Comparison of ENCODE assay signal across 24 cellular contexts in the genomic region with DNA sequence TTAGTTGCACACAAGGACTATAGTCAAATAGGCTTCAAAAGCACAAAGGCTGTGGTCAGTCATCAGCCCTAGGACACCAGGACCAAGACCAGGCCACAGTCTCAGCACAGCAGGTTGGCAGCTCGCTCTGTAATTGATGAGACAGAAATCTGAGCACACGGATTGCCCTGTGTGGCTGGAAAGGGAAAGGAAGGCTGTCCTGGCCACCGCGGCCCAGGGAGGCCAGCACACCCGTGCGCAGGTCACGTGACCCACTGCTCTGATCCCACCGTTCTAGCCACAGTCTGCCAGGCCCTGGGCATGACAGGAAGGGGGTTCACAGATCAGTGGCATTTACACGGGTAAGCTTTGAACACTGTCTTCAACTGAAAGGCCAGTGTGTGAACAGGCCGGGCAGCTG.
"Had no signal": no experiment of that assay in that cellular context is flagged by ENCODE, and none has a peak within 500 bp of the region (broad histone marks: within the 10 kb centered on the region; RNA-seq: fewer than 3 reads in every experiment).

No MANE protein-coding gene starts in this region.

- H3K36me3 Mint-ChIP-seq: activated CD4-positive, alpha-beta memory T cell treated with anti-CD3 and anti-CD28 coated beads for 36 hours; brain; immature natural killer cell; memory B cell had no signal

- ATAC-seq: activated naive CD8-positive, alpha-beta T cell treated with anti-CD3 and anti-CD28 coated beads, Interleukin-2, amount 50 U/mL, for 24 hours; activated T-helper 17 cell treated with anti-CD3 and anti-CD28 coated beads, Interleukin-2, amount 50 U/mL, for 72 hours; esophagus mucosa; gastroesophageal sphincter; heart right ventricle; mucosa of descending colon; naive thymus-derived CD4-positive, alpha-beta T cell had no signal

- H3K27me3 Mint-ChIP-seq: activated CD4-positive, alpha-beta memory T cell treated with anti-CD3 and anti-CD28 coated beads for 36 hours; activated naive CD4-positive, alpha-beta T cell treated with anti-CD3 and anti-CD28 coated beads, Interleukin-2, amount 10 ng/mL, durations not matched to agents 7 days and 5 days; activated naive CD8-positive, alpha-beta T cell treated with anti-CD3 and anti-CD28 coated beads, Interleukin-2, amount 50 U/mL, for 24 hours; activated T-helper 17 cell treated with anti-CD3 and anti-CD28 coated beads, Interleukin-2, amount 50 U/mL, for 72 hours; memory B cell; stimulated activated naive CD8-positive, alpha-beta T cell treated with anti-CD3 and anti-CD28 coated beads, Interleukin-15, Interleukin-2, amounts not matched to agents 100 ng/mL and 50 ng/mL, for 24 hours had no signal

- H3K27ac Mint-ChIP-seq: activated CD4-positive, alpha-beta memory T cell treated with anti-CD3 and anti-CD28 coated beads for 36 hours; activated naive CD4-positive, alpha-beta T cell treated with anti-CD3 and anti-CD28 coated beads, Interleukin-2, amount 10 ng/mL, durations not matched to agents 7 days and 5 days; activated naive CD8-positive, alpha-beta T cell treated with anti-CD3 and anti-CD28 coated beads, Interleukin-2, amount 50 U/mL, for 24 hours; activated T-helper 17 cell treated with anti-CD3 and anti-CD28 coated beads, Interleukin-2, amount 50 U/mL, for 72 hours; immature natural killer cell; memory B cell; stimulated activated naive CD8-positive, alpha-beta T cell treated with anti-CD3 and anti-CD28 coated beads, Interleukin-15, Interleukin-2, amounts not matched to agents 100 ng/mL and 50 ng/mL, for 24 hours had no signal

- DNase-seq: activated CD4-positive, alpha-beta memory T cell treated with anti-CD3 and anti-CD28 coated beads for 36 hours; activated CD4-positive, alpha-beta T cell treated with anti-CD3 and anti-CD28 coated beads for 4 hours; activated naive CD4-positive, alpha-beta T cell treated with anti-CD3 and anti-CD28 coated beads, Interleukin-2, amount 10 ng/mL, durations not matched to agents 7 days and 5 days; activated naive CD8-positive, alpha-beta T cell treated with anti-CD3 and anti-CD28 coated beads, Interleukin-2, amount 50 U/mL, for 24 hours; activated T-cell treated with anti-CD3 and anti-CD28 coated beads, Interleukin-2, amount 50 U/mL, for 1 hour; anterior cingulate cortex; central memory CD4-positive, alpha-beta T cell; colonic mucosa; heart right ventricle; immature natural killer cell; mucosa of descending colon; naive thymus-derived CD4-positive, alpha-beta T cell; nucleus accumbens; SW 1271; T-helper 2 cell; transverse colon had no signal

- H3K4me3 ChIP-seq: colonic mucosa, gastroesophageal sphincter, heart right ventricle, mucosa of descending colon, skin epidermis, transverse colon, vagina had no signal

- H3K27me3 ChIP-seq: colonic mucosa, gastroesophageal sphincter, vagina had no signal

- H3K9me3 ChIP-seq: colonic mucosa, gastroesophageal sphincter, heart right ventricle, mucosa of descending colon, transverse colon, vagina had no signal

- H3K36me3 ChIP-seq: colonic mucosa, heart right ventricle, transverse colon, vagina had no signal

- H3K9me3 Mint-ChIP-seq: activated CD4-positive, alpha-beta memory T cell treated with anti-CD3 and anti-CD28 coated beads for 36 hours; activated naive CD4-positive, alpha-beta T cell treated with anti-CD3 and anti-CD28 coated beads, Interleukin-2, amount 10 ng/mL, durations not matched to agents 7 days and 5 days; activated naive CD8-positive, alpha-beta T cell treated with anti-CD3 and anti-CD28 coated beads, Interleukin-2, amount 50 U/mL, for 24 hours; activated T-helper 17 cell treated with anti-CD3 and anti-CD28 coated beads, Interleukin-2, amount 50 U/mL, for 72 hours; brain; immature natural killer cell; memory B cell; naive thymus-derived CD4-positive, alpha-beta T cell; stimulated activated naive CD8-positive, alpha-beta T cell treated with anti-CD3 and anti-CD28 coated beads, Interleukin-15, Interleukin-2, amounts not matched to agents 100 ng/mL and 50 ng/mL, for 24 hours had no signal

- H3K4me3 Mint-ChIP-seq: activated CD4-positive, alpha-beta memory T cell treated with anti-CD3 and anti-CD28 coated beads for 36 hours; activated naive CD4-positive, alpha-beta T cell treated with anti-CD3 and anti-CD28 coated beads, Interleukin-2, amount 10 ng/mL, durations not matched to agents 7 days and 5 days; activated naive CD8-positive, alpha-beta T cell treated with anti-CD3 and anti-CD28 coated beads, Interleukin-2, amount 50 U/mL, for 24 hours; activated T-helper 17 cell treated with anti-CD3 and anti-CD28 coated beads, Interleukin-2, amount 50 U/mL, for 72 hours; memory B cell; stimulated activated naive CD8-positive, alpha-beta T cell treated with anti-CD3 and anti-CD28 coated beads, Interleukin-15, Interleukin-2, amounts not matched to agents 100 ng/mL and 50 ng/mL, for 24 hours had no signal

- H3K27ac ChIP-seq: colonic mucosa, gastroesophageal sphincter, heart right ventricle, skin epidermis, transverse colon, vagina had no signal
